ENCODE assay signal across 8 cellular contexts in the genomic region with DNA sequence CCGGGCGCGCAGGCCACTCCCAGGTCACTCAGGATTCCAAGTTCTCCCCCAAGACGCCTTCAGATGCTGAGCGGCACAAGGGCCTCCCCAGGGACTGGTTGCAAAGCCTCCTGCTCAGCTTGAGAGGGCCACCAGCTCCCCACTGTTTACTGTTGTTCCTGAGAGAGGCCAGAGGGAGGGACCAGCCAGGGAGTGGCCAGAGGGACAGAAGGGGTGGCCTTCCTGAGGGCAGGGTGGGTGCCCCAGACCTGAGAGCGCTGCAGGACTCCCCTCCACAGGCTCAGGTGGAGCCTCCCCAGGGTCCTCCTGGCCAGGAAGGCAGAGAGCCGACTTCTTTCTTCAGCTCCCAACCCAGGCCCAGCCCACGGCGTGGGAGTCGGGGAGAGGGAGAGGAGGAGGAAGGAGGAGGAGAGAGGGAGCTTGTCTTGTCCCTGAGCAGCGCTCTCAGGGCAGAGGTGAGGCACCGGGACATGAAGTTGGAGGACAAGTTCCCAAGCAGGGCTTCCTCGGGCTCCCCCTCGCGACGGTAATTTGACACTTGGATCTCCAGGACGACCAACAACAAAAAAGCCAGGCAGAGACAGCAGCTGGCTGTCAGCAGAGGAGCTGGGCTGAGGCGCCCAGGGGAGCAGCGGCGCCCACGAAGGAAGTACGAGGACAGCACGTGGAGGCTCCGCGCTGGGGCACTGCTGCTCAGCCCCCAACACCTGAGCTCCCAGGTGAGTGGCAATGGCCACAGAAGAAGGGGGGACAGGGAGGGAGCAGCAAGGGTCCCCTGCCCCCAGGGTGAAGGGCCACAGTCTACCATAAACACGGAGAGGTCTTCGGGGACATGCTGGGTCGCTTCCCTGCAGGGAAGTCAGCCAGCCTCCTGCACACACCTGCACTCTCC. TPM values are rescaled to one million over a fixed set of nuclear protein-coding genes. Genes with fewer than 3 reads are reported as not detected.
DNase-seq lines count a peak whose midpoint lies in the region; ATAC-seq, FAIRE-seq and TF ChIP-seq lines count a peak whose summit lies in the region.

No MANE protein-coding gene starts in this region.

- peak; percentile 76 for ATAC-seq in WTC11
- ATAC-seq in HG02642 (IDR thresholded peaks at IDR 0.05; ENCODE audit: poor library complexity, unreplicated experiment), result no peak

- DNase-seq in GM19239 (ENCODE audit: insufficient read length, low spot score) (peak; percentile 84), NCI-H2171 (lab: John Stamatoyannopoulos, UW) (peak; percentile 92), WTC11 (ENCODE audit: low spot score) (peak; percentile 94), dedifferentiated amniotic fluid mesenchymal stem cell (ENCODE audit: extremely low spot score) (peak; percentile 95), kidney tubule cell (ENCODE audit: low spot score) (peak; percentile 93)
- DNase-seq in stimulated activated CD4-positive, alpha-beta T cell treated with anti-CD3 and anti-CD28 coated beads, Interleukin-1b, Interleukin-23, amount 100 ng/mL, for 24 hours (ENCODE audit: low read depth in 4 of 4, low spot score in 1 of 4), result peak in 3 of 4 experiments; percentile 20 to 23 (median 23)

- H3K27ac ChIP-seq in 22Rv1, result peak overlapping the region; percentile 64

- no peaks in the 10 kb centered on the region for H3K27me3 Mint-ChIP-seq in WTC11 (ENCODE audit: low read depth)

- peak overlapping the region; percentile 24; the same call in 1 of the 2 replicates for H3K4me3 Mint-ChIP-seq in WTC11

- CTCF ChIA-PET in WTC11 (lab: Charles Lee), result interaction anchor here (0.5 to 11.9 kb wide), 67 partner anchors 17 to 907 kb away, joined by 3 to 456 read pairs (median 6); a partner anchor contains a TSS

- no peaks in the 10 kb centered on the region for H3K9me3 Mint-ChIP-seq in WTC11

- H3K27ac Mint-ChIP-seq in WTC11, result peak overlapping the region; percentile 63; the same call in 1 of the 2 replicates

- POLR2A ChIA-PET in WTC11 (lab: Charles Lee), result interaction anchor here (0.6 to 2.0 kb wide), 4 partner anchors 9 to 42 kb away, joined by 3 to 9 read pairs (median 4); a partner anchor contains a TSS

- no peaks in the 10 kb centered on the region for H3K36me3 Mint-ChIP-seq in WTC11

- peaks cover 11% of the 10 kb centered on the region for H3K4me1 Mint-ChIP-seq in WTC11

- peak; percentile 79 for TF ChIP-seq CTCF in 22Rv1 (IDR thresholded peaks at IDR 0.05)
- no peak for TF ChIP-seq CTCF in WTC11 (IDR thresholded peaks at IDR 0.05)

- peak; percentile 74 for FAIRE-seq in GM19239 (lab: Jason Lieb, UNC)

TF ChIP-seq in WTC11, 78 proteins besides CTCF, POLR2A, EP300 and RAD21:
- TF ChIP-seq FOXK1 (CRISPR knock-in tag; IDR thresholded peaks at IDR 0.05) (peak; percentile 73), CREB1 (CRISPR knock-in tag; IDR thresholded peaks at IDR 0.05) (0 out of 2 replicates have a peak, but pooled peaks have one; percentile 20), ELF4 (CRISPR knock-in tag; IDR thresholded peaks at IDR 0.05; ENCODE audit: low read depth) (no peak)

RNA-seq across cellular contexts. Expression of a gene that starts 0.5 kb away (rescaled TPM):
- total RNA-seq in WTC11 (2021), result 0.05 TPM in 1 of 3 replicates, not detected in the others

RNA-seq across cellular contexts. Expression of a gene that starts 33.2 kb away (rescaled TPM):
- 48.9 to 53.1 TPM (median 51.0 TPM) in 3 replicates for total RNA-seq in WTC11 (2021)

RNA-seq across cellular contexts. Expression of a gene that starts 33.4 kb away (rescaled TPM):
- 67.5 to 86.8 TPM (median 72.0 TPM) in 3 replicates for total RNA-seq in WTC11 (2021)

RNA-seq across cellular contexts. Expression of a gene that starts 46.1 kb away (rescaled TPM):
- total RNA-seq in WTC11 (2021), result 35.6 to 51.1 TPM (median 51.0 TPM) in 3 replicates

Comparison
In these comparisons a context has a peak if more than half of its experiments do, and no peak if none do; other contexts are left out.
1. DNase-seq: peak in every context shown above with its lines; median percentile 95 in dedifferentiated amniotic fluid mesenchymal stem cell; 94 in WTC11; 93 in kidney tubule cell; 92 in NCI-H2171; 84 in GM19239; 23 in stimulated activated CD4-positive, alpha-beta T cell treated with anti-CD3 and anti-CD28 coated beads, Interleukin-1b, Interleukin-23, amount 100 ng/mL, for 24 hours.